In genomic region chr10:78472542-78472890, GRCh38 we compare ENCODE assay signal across 18 cellular contexts.
DNase-seq lines count a peak whose midpoint lies in the region; ATAC-seq, FAIRE-seq and TF ChIP-seq lines count a peak whose summit lies in the region.
"Had no signal": no experiment of that assay in that cellular context is flagged by ENCODE, and none has a peak within 500 bp of the region (broad histone marks: within the 10 kb centered on the region; RNA-seq: fewer than 3 reads in every experiment).

No MANE protein-coding gene starts in this region.

- no peak for TF ChIP-seq RAD21 in HepG2 (CRISPR knock-in tag; IDR thresholded peaks at IDR 0.05)

- peak overlapping the region; percentile 27 to 60 (median 37); a peak in 5 of 6 replicates for H3K4me3 ChIP-seq in HepG2 (replicated peaks in 1 of 3; ENCODE audit: insufficient read depth in 1 of 3, low read depth in 2 of 3, low read length in 3 of 3)
- H3K4me3 ChIP-seq in right lobe of liver = no peak overlapping the region
- no peak overlapping the region for H3K4me3 ChIP-seq in esophagus muscularis mucosa
- H3K4me3 ChIP-seq: K562 had no signal

- FAIRE-seq in HepG2 (lab: Jason Lieb, UNC) = no peak
- FAIRE-seq: GM19239, K562 had no signal

- peak overlapping the region; percentile 57 for H3K27ac Mint-ChIP-seq in neural crest cell (ENCODE audit: unreplicated experiment)
- H3K27ac Mint-ChIP-seq in Calu3 (ENCODE audit: unreplicated experiment) = no peak overlapping the region
- H3K27ac Mint-ChIP-seq: activated naive CD8-positive, alpha-beta T cell treated with anti-CD3 and anti-CD28 coated beads, Interleukin-2, amount 10 ng/mL, durations not matched to agents 7 days and 5 days; memory B cell had no signal

- WGBS in HepG2 (ENCODE audit: low lambda C conversion rate) = 7% methylated on average over 5 of the region's 7 CpGs
- WGBS in right lobe of liver (ENCODE audit: insufficient coverage, low coverage, low lambda C conversion rate, missing lambda C conversion rate) = no CpG with 5 or more reads among the region's 7 CpGs
- 65% methylated on average over 7 of the region's 7 CpGs for WGBS in esophagus muscularis mucosa

- H3K4me1 Mint-ChIP-seq in neural crest cell (peaks cover 53% of the 10 kb centered on the region), Calu3 (ENCODE audit: low read depth, unreplicated experiment) (no peaks in the 10 kb centered on the region)
- H3K4me1 Mint-ChIP-seq: central memory CD8-positive, alpha-beta T cell; memory B cell had no signal

- TF ChIP-seq CTCF in HepG2 (CRISPR knock-in tag; IDR thresholded peaks at IDR 0.05) = no peak
- no peak for TF ChIP-seq CTCF in right lobe of liver (IDR thresholded peaks at IDR 0.05)
- no peak for TF ChIP-seq CTCF in esophagus muscularis mucosa (IDR thresholded peaks at IDR 0.05)
- no peak for TF ChIP-seq CTCF in neural crest cell (conservative IDR thresholded peaks at IDR 0.05)
- no peak for TF ChIP-seq CTCF in Calu3 (IDR thresholded peaks at IDR 0.05; ENCODE audit: unreplicated experiment)

- H3K27me3 Mint-ChIP-seq in neural crest cell (ENCODE audit: low read depth) = no peaks in the 10 kb centered on the region
- H3K27me3 Mint-ChIP-seq in Calu3 (ENCODE audit: unreplicated experiment) = peaks cover 83% of the 10 kb centered on the region

- H3K9me3 ChIP-seq in HepG2 (ENCODE audit: low read length) = no peaks in the 10 kb centered on the region
- no peaks in the 10 kb centered on the region for H3K9me3 ChIP-seq in right lobe of liver
- H3K9me3 ChIP-seq in esophagus muscularis mucosa = no peaks in the 10 kb centered on the region

- no peak for TF ChIP-seq EP300 in HepG2 (IDR thresholded peaks at IDR 0.05; ENCODE audit: low read depth in 2 of 2, low read length in 2 of 2)
- no peak for TF ChIP-seq EP300 in HepG2 (CRISPR knock-in tag; IDR thresholded peaks at IDR 0.05; ENCODE audit: borderline replicate concordance)
- no peak for TF ChIP-seq EP300 in esophagus muscularis mucosa (IDR thresholded peaks at IDR 0.05)

- H3K27ac ChIP-seq in HepG2 (ENCODE audit: extremely low read length, insufficient read depth, low read length) = peak overlapping the region; percentile 92
- no peak overlapping the region for H3K27ac ChIP-seq in right lobe of liver
- peak overlapping the region; percentile 49 to 73 (median 58) for H3K27ac ChIP-seq in esophagus muscularis mucosa (replicated peaks in 1 of 4)

- intact Hi-C loops in HepG2 (cut with micrococcal nuclease; ENCODE audit: unreplicated experiment) = loop anchor here (1.0 kb wide), 1 partner anchor 34 kb away; no protein-coding TSS in a partner anchor
- intact Hi-C loops in right lobe of liver (cut with DNase I) = no loop called here
- intact Hi-C loops in esophagus muscularis mucosa (cut with DNase I) = no loop called here
- intact Hi-C loops in Calu3 (cut with micrococcal nuclease; ENCODE audit: unreplicated experiment) = no loop called here

- H3K4me1 ChIP-seq in HepG2 (ENCODE audit: insufficient read depth, low read length) (peaks cover 67% of the 10 kb centered on the region), right lobe of liver (no peaks in the 10 kb centered on the region), esophagus muscularis mucosa (peaks cover 0 to 37% (median 32%) of the 10 kb centered on the region in 4 donors)

- BruUV-seq in HepG2 (replicated peaks; lab: Mats Ljungman, UMichigan) (TSS peak; percentile 77), Calu3 (replicated peaks; lab: Mats Ljungman, UMichigan) (no TSS peak)

- peak overlapping the region; percentile 75 for H3K9ac ChIP-seq in HepG2 (ENCODE audit: insufficient read depth, low read depth, low read length)

- POLR2A ChIA-PET in HepG2 (lab: Yijun Ruan, JAX) = interaction anchor here (0.7 to 3.4 kb wide), 8 partner anchors 12 to 117 kb away, joined by 3 to 25 read pairs (median 4); no protein-coding TSS in a partner anchor

- H3K79me2 ChIP-seq in HepG2 (ENCODE audit: insufficient read depth, low read length) = no peaks in the 10 kb centered on the region

- no peak for DNase-seq in HepG2 (ENCODE audit: low spot score)
- DNase-seq in right lobe of liver = no peak
- peak; percentile 75 for DNase-seq in esophagus muscularis mucosa (ENCODE audit: extremely low spot score)
- DNase-seq in neural crest cell (ENCODE audit: low read depth, low spot score) = no peak
- no peak for DNase-seq in NCI-H2029 treated with DMSO at 0.1 percent for 48 hours (lab: John Stamatoyannopoulos, UW)
- no peak for DNase-seq in Calu3
- no peak for DNase-seq in RPMI8226
- DNase-seq: activated CD4-positive, alpha-beta T cell treated with anti-CD3 and anti-CD28 coated beads, Interleukin-2, amount 50 U/mL, for 48 hours; activated naive CD8-positive, alpha-beta T cell treated with anti-CD3 and anti-CD28 coated beads, Interleukin-2, amount 10 ng/mL, durations not matched to agents 7 days and 5 days; foreskin fibroblast; NCI-H510A; stimulated activated CD4-positive, alpha-beta T cell treated with anti-CD3 and anti-CD28 coated beads, Interleukin-12 subunit alpha, Interleukin-12 subunit beta, amount 100 ng/mL, for 4 hours; stimulated activated naive CD4-positive, alpha-beta T cell treated with Interleukin-2 at 50 U/mL for 16 hours had no signal

- H3K36me3 ChIP-seq in HepG2 (replicated peaks in 1 of 2; ENCODE audit: control insufficient read depth in 1 of 2, insufficient read depth in 2 of 2, low read length in 2 of 2) (no peaks in the 10 kb centered on the region), right lobe of liver (no peaks in the 10 kb centered on the region), esophagus muscularis mucosa (no peaks in the 10 kb centered on the region)

- H4K20me1 ChIP-seq in HepG2 (ENCODE audit: insufficient read depth, low read length) = no peaks in the 10 kb centered on the region

- H3K27me3 ChIP-seq in HepG2 (ENCODE audit: control insufficient read depth in 1 of 2, insufficient read depth in 2 of 2, low read length in 2 of 2) (no peaks in the 10 kb centered on the region), right lobe of liver (no peaks in the 10 kb centered on the region), esophagus muscularis mucosa (no peaks in the 10 kb centered on the region)

- H2AFZ ChIP-seq in HepG2 (ENCODE audit: low read length) = peak overlapping the region; percentile 57

- CTCF ChIA-PET in HepG2 (lab: Yijun Ruan, JAX; ENCODE audit: low intra/inter-chr PET ratio, low total read pairs) = no interaction called here
- CTCF ChIA-PET in Calu3 (lab: Charles Lee) = no interaction called here

- H3K36me3 Mint-ChIP-seq in neural crest cell (ENCODE audit: low read depth) (no peaks in the 10 kb centered on the region), Calu3 (ENCODE audit: insufficient read depth, unreplicated experiment) (no peaks in the 10 kb centered on the region)
- H3K36me3 Mint-ChIP-seq: activated naive CD8-positive, alpha-beta T cell treated with anti-CD3 and anti-CD28 coated beads, Interleukin-2, amount 10 ng/mL, durations not matched to agents 7 days and 5 days; memory B cell had no signal

- H3K4me2 ChIP-seq in HepG2 (ENCODE audit: low read depth, low read length) = peak overlapping the region; percentile 82

- peaks cover 2% of the 10 kb centered on the region for H3K9me3 Mint-ChIP-seq in neural crest cell
- H3K9me3 Mint-ChIP-seq in Calu3 (ENCODE audit: low read depth, unreplicated experiment) = no peaks in the 10 kb centered on the region
- H3K9me3 Mint-ChIP-seq: central memory CD8-positive, alpha-beta T cell; memory B cell had no signal

- in situ Hi-C loops in HepG2 (cut with HindIII; ENCODE audit: extremely low pct_ligation_motif_present, low pct_unique_long_range_greater_than_20kb) = no loop called here

- H3K4me3 Mint-ChIP-seq in neural crest cell (peak overlapping the region; percentile 23), Calu3 (ENCODE audit: low read depth, unreplicated experiment) (no peak overlapping the region)
- H3K4me3 Mint-ChIP-seq: activated naive CD8-positive, alpha-beta T cell treated with anti-CD3 and anti-CD28 coated beads, Interleukin-2, amount 10 ng/mL, durations not matched to agents 7 days and 5 days; central memory CD8-positive, alpha-beta T cell; memory B cell had no signal

- TF ChIP-seq POLR2A in HepG2 (IDR thresholded peaks at IDR 0.05; ENCODE audit: insufficient read depth in 1 of 2, low read depth in 2 of 2, low read length in 2 of 2) (no peak), right lobe of liver (IDR thresholded peaks at IDR 0.05) (no peak), esophagus muscularis mucosa (IDR thresholded peaks at IDR 0.05; ENCODE audit: low read depth) (no peak)

- ATAC-seq in HepG2 (peak; percentile 69), right lobe of liver (no peak), HG03378 (IDR thresholded peaks at IDR 0.05; ENCODE audit: unreplicated experiment) (no peak)
- ATAC-seq: K562 had no signal

TF ChIP-seq in HepG2, 621 proteins besides CTCF, POLR2A, EP300 and RAD21 (continues in another document):
- TF ChIP-seq ZNF343 (CRISPR knock-in tag; IDR thresholded peaks at IDR 0.05) = no peak
- no peak for TF ChIP-seq CHD2 (IDR thresholded peaks at IDR 0.05; ENCODE audit: low read depth, low read length)
- peak; percentile 0; the same call in 1 of the 2 replicates for TF ChIP-seq ZFY (CRISPR knock-in tag; IDR thresholded peaks at IDR 0.05)
- TF ChIP-seq ZNF326 (CRISPR knock-in tag; IDR thresholded peaks at IDR 0.05; ENCODE audit: borderline replicate concordance) = no peak
- TF ChIP-seq NFKBIZ (CRISPR knock-in tag; IDR thresholded peaks at IDR 0.05) = no peak
- no peak for TF ChIP-seq ZNF446 (CRISPR knock-in tag; IDR thresholded peaks at IDR 0.05)
- no peak for TF ChIP-seq ATM (IDR thresholded peaks at IDR 0.05; ENCODE audit: borderline replicate concordance)
- no peak for TF ChIP-seq ZKSCAN8 (CRISPR knock-in tag; IDR thresholded peaks at IDR 0.05; ENCODE audit: borderline replicate concordance)
- TF ChIP-seq MED8 (CRISPR knock-in tag; IDR thresholded peaks at IDR 0.05; ENCODE audit: insufficient replicate concordance) = peak; percentile 2
- TF ChIP-seq PHF8 (CRISPR knock-in tag; IDR thresholded peaks at IDR 0.05) = 0 out of 2 replicates have a peak, but pooled peaks have one; percentile 13
- 0 out of 2 replicates have a peak, but pooled peaks have one; percentile 27 for TF ChIP-seq YEATS4 (CRISPR knock-in tag; IDR thresholded peaks at IDR 0.05; ENCODE audit: borderline replicate concordance)

Comparison
In these comparisons a context has a peak if more than half of its experiments do, and no peak if none do; other contexts are left out.
1. H3K27ac ChIP-seq: peak in HepG2 (single experiment) and esophagus muscularis mucosa (4 of 4); none in right lobe of liver (0 of 3).
2. H3K4me3 ChIP-seq: peak in HepG2 (3 of 3); none in right lobe of liver (0 of 3) and esophagus muscularis mucosa (0 of 4).